In the genomic region with DNA sequence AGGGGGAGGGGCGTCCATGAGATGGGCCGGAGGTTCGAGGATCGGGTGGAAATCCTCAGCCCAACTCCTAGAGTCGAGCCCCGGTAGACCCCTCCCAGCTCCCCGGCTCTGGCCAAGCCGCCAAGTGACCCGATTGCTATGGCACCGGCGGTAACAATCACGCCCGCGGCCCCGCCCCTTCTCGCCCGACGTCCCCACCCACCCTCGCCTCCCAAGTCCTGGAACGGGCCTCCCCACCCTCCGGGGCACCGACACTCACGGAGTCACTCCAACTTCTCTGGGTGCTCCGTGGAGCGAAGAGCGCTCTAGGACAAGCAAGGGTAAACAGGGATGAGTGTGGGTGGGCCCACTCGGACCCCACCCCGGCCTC, we compare ENCODE assay signal across 8 cellular contexts. TPM values are rescaled to one million over a fixed set of nuclear protein-coding genes. Genes with fewer than 3 reads are reported as not detected.
DNase-seq lines count a peak whose midpoint lies in the region; ATAC-seq and TF ChIP-seq lines count a peak whose summit lies in the region.

Gene SPACA9 (plus strand): TSS at position 204 of the 370 bp plus-strand sequence. CDS start 5,050 bp downstream, outside the sequence.

- peak within 1 kb of the TSS; percentile 79 to 80 for H3K4me3 Mint-ChIP-seq in CD14-positive monocyte

- intact Hi-C loops in CD14-positive monocyte (cut with micrococcal nuclease) (loop anchor here (2.0 to 10.0 kb wide), 3 partner anchors 208 to 796 kb away; partner anchors contain the start of genes DDX31 (in 1 of the 2) and GTF3C4 (in 1 of the 2)), left lung (cut with DNase I) (no loop called here)

- H3K27ac ChIP-seq in HL-60 (replicated peaks) (peak within 1 kb of the TSS; percentile 71), WERI-Rb-1 (peak within 1 kb of the TSS; percentile 81), left lung (peak within 1 kb of the TSS; percentile 61 to 76)

- peaks cover 10 to 17% (median 16%) of the 10 kb centered on the region in 3 donors for H3K27me3 Mint-ChIP-seq in CD14-positive monocyte (ENCODE audit: low read depth in 3 of 3)

- no peaks in the 10 kb centered on the region for H3K36me3 Mint-ChIP-seq in CD14-positive monocyte

- H3K9me3 Mint-ChIP-seq in CD14-positive monocyte, result peaks cover 0 to 1% (median 0%) of the 10 kb centered on the region in 7 donors

- peaks cover 7% of the 10 kb centered on the region for H3K36me3 ChIP-seq in WERI-Rb-1
- H3K36me3 ChIP-seq in left lung, result no peaks in the 10 kb centered on the region

- DNase-seq in CD14-positive monocyte (ENCODE audit: low spot score) (no peak), HL-60 (ENCODE audit: low read depth in 1 of 2, low spot score in 1 of 2) (peak; percentile 15 to 24), WERI-Rb-1 (peak; percentile 73), dermis blood vessel endothelial cell (peak; percentile 56), left lung (peak; percentile 77 to 89)
- DNase-seq in stimulated activated CD4-positive, alpha-beta T cell treated with anti-CD3 and anti-CD28 coated beads, Interleukin-4, amount 100 ng/mL, for 1 hour, result peak; percentile 30

- H3K27ac Mint-ChIP-seq in CD14-positive monocyte, result peak within 1 kb of the TSS in 5 of 7 donors; percentile 26 to 88 (median 78)

- H3K4me3 ChIP-seq in HL-60 (replicated peaks; ENCODE audit: insufficient read depth, low read length) (peak within 1 kb of the TSS; percentile 83), WERI-Rb-1 (ENCODE audit: low read depth, low read length) (peak within 1 kb of the TSS; percentile 98), left lung (peak within 1 kb of the TSS; percentile 84 to 90)

- H3K27me3 ChIP-seq in HL-60 (ENCODE audit: insufficient read depth, poor library complexity, severe bottlenecking) (no peaks in the 10 kb centered on the region), WERI-Rb-1 (ENCODE audit: insufficient read depth, low read depth, severe bottlenecking) (peaks cover 9% of the 10 kb centered on the region), left lung (no peaks in the 10 kb centered on the region)

- no peaks in the 10 kb centered on the region for H3K9me3 ChIP-seq in WERI-Rb-1 (ENCODE audit: severe bottlenecking)
- no peaks in the 10 kb centered on the region for H3K9me3 ChIP-seq in left lung

- peak; percentile 90 for ATAC-seq in left lung
- ATAC-seq in GM19452 (IDR thresholded peaks at IDR 0.05; ENCODE audit: unreplicated experiment), result no peak
- ATAC-seq in GM21786 (IDR thresholded peaks at IDR 0.05; ENCODE audit: unreplicated experiment), result no peak

- peaks cover 0 to 16% of the 10 kb centered on the region in 2 donors for H3K4me1 ChIP-seq in left lung

- no peak for TF ChIP-seq CTCF in CD14-positive monocyte (IDR thresholded peaks at IDR 0.05)
- TF ChIP-seq CTCF in HL-60 (IDR thresholded peaks at IDR 0.05; ENCODE audit: insufficient read depth, low read length), result no peak
- no peak for TF ChIP-seq CTCF in WERI-Rb-1 (IDR thresholded peaks at IDR 0.05; ENCODE audit: low read depth, low read length)
- no peak for TF ChIP-seq CTCF in left lung (IDR thresholded peaks at IDR 0.05)

- H3K4me1 Mint-ChIP-seq in CD14-positive monocyte, result peaks cover 15% of the 10 kb centered on the region

RNA-seq across cellular contexts. Expression of gene SPACA9, which starts in this region (rescaled TPM):
- under 1 TPM; 0.28 to 0.95 TPM for polyA plus RNA-seq in CD14-positive monocyte
- total RNA-seq in dermis blood vessel endothelial cell (1.3 and 1.4 TPM in 2 replicates), left lung (1 to 10 TPM; 6.9 to 7.8 TPM)

Comparison
In these comparisons a context has a peak if more than half of its experiments do, and no peak if none do; other contexts are left out.
1. intact Hi-C loops: an anchor here in CD14-positive monocyte (2.0 to 10.0 kb wide); none called in left lung.